In the genomic region with DNA sequence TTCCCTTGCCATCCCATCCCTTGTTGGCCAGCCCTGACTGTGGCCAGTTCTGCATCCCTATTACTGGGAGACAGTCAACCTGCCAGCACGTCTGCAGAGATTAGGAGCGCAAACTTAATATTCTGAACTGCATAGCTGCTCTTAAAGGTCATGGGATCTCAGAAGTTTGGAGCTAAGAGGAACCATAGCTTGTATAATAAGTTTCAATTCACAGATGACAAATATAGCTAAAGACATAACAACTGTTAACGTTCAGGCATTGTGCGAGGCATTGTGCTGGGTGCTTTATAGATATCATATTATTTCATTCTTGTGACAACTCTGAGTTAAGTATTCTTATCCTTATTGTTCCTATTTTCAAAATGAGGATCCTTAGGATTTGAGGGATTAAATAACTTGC, we compare ENCODE assay signal across 11 cellular contexts. TPM values are rescaled to one million over a fixed set of nuclear protein-coding genes. Genes with fewer than 3 reads are reported as not detected.
DNase-seq lines count a peak whose midpoint lies in the region; ATAC-seq and TF ChIP-seq lines count a peak whose summit lies in the region.
"Had no signal": no experiment of that assay in that cellular context is flagged by ENCODE, and none has a peak within 500 bp of the region (broad histone marks: within the 10 kb centered on the region; RNA-seq: fewer than 3 reads in every experiment).

No MANE protein-coding gene starts in this region.

- peaks cover 48% of the 10 kb centered on the region for H3F3A ChIP-seq in SK-N-SH (replicated peaks; ENCODE audit: insufficient read depth)

- H3K36me3 ChIP-seq in SK-N-SH (replicated peaks in 1 of 2; ENCODE audit: control insufficient read depth in 1 of 2, insufficient read depth in 2 of 2, low read length in 1 of 2) (no peaks in the 10 kb centered on the region), transverse colon (no peaks in the 10 kb centered on the region)

- H3K27me3 Mint-ChIP-seq in osteocyte (ENCODE audit: unreplicated experiment): no peaks in the 10 kb centered on the region
- H3K27me3 Mint-ChIP-seq: activated CD4-positive, alpha-beta memory T cell treated with anti-CD3 and anti-CD28 coated beads, Interleukin-2, amount 10 ng/mL, durations not matched to agents 7 days and 5 days had no signal

- in situ Hi-C loops in transverse colon (cut with MboI; ENCODE audit: low pct_ligation_motif_present in 1 of 4, low pct_unique_long_range_greater_than_20kb in 1 of 4, low sequenced_read_pairs in 3 of 4): no loop called here

- H3K27ac ChIP-seq in SK-N-SH (ENCODE audit: low read depth in 2 of 2, low read length in 1 of 2): peak overlapping the region; percentile 35 to 91; a peak in 2 of 4 replicates
- H3K27ac ChIP-seq in dorsolateral prefrontal cortex: peak overlapping the region; percentile 20 to 100 (median 98)
- H3K27ac ChIP-seq in transverse colon: peak overlapping the region; percentile 97 to 98 (median 98)

- H3K9me2 ChIP-seq in SK-N-SH: no peaks in the 10 kb centered on the region

- H3K4me3 ChIP-seq in SK-N-SH (ENCODE audit: low read depth in 2 of 2, low read length in 1 of 2) (no peak overlapping the region), dorsolateral prefrontal cortex (peak overlapping the region in 35 of 59 donors; percentile 16 to 98 (median 89)), transverse colon (no peak overlapping the region)

- no peak for ATAC-seq in SK-N-SH treated with all-trans-retinoic acid at 6 μM for 48 hours

- no peaks in the 10 kb centered on the region for H3K9me3 ChIP-seq in SK-N-SH
- no peaks in the 10 kb centered on the region for H3K9me3 ChIP-seq in transverse colon

- H3K27me3 ChIP-seq in SK-N-SH (ENCODE audit: insufficient read depth) (no peaks in the 10 kb centered on the region), dorsolateral prefrontal cortex (no peaks in the 10 kb centered on the region), transverse colon (no peaks in the 10 kb centered on the region)

- H3K4me1 ChIP-seq in SK-N-SH (ENCODE audit: control insufficient read depth in 1 of 2, insufficient read depth in 2 of 2, low read depth in 1 of 2, low read length in 1 of 2) (peaks cover 29 to 55% of the 10 kb centered on the region in 2 experiments; a peak in 3 of 4 replicates), transverse colon (peaks cover 52 to 87% (median 66%) of the 10 kb centered on the region in 4 donors)

- peak overlapping the region; percentile 70 for H3K27ac Mint-ChIP-seq in osteocyte (ENCODE audit: unreplicated experiment)
- H3K27ac Mint-ChIP-seq: activated CD4-positive, alpha-beta memory T cell treated with anti-CD3 and anti-CD28 coated beads, Interleukin-2, amount 10 ng/mL, durations not matched to agents 7 days and 5 days had no signal

- DNase-seq in SK-N-SH (no peak), dorsolateral prefrontal cortex (no peak), osteocyte (ENCODE audit: extremely low spot score, unreplicated experiment) (no peak), transverse colon (no peak), cerebellar nuclear complex (lab: John Stamatoyannopoulos, UW) (no peak), posterior cingulate gyrus (no peak), hepatic stellate cell (ENCODE audit: low spot score) (no peak)
- DNase-seq: activated CD4-positive, alpha-beta memory T cell treated with anti-CD3 and anti-CD28 coated beads, Interleukin-2, amount 10 ng/mL, durations not matched to agents 7 days and 5 days; activated naive CD4-positive, alpha-beta T cell treated with Interleukin-2 at 50 U/mL for 16 hours; DMS 273 treated with DMSO at 0.1 percent for 48 hours had no signal

- CTCF ChIA-PET in SK-N-SH (lab: Yijun Ruan, JAX): interaction anchor here (1.1 to 7.6 kb wide), 4 partner anchors 10 to 169 kb away, joined by 4 to 65 read pairs (median 6); a partner anchor contains a TSS

- H3K36me3 Mint-ChIP-seq in osteocyte (ENCODE audit: unreplicated experiment): no peaks in the 10 kb centered on the region

- no peak for TF ChIP-seq RAD21 in SK-N-SH (IDR thresholded peaks at IDR 0.05; ENCODE audit: low read length)

- no peak overlapping the region for H3K4me3 Mint-ChIP-seq in osteocyte (ENCODE audit: unreplicated experiment)
- H3K4me3 Mint-ChIP-seq: activated CD4-positive, alpha-beta memory T cell treated with anti-CD3 and anti-CD28 coated beads, Interleukin-2, amount 10 ng/mL, durations not matched to agents 7 days and 5 days had no signal

- 96% methylated on average over 4 of the region's 4 CpGs for WGBS in SK-N-SH (ENCODE audit: low lambda C conversion rate)
- WGBS in transverse colon (ENCODE audit: low coverage in 1 of 2), 2 donors: 79 to 85% methylated on average over 4 of the region's 4 CpGs

- peaks cover 37% of the 10 kb centered on the region for H4K20me1 ChIP-seq in SK-N-SH (ENCODE audit: insufficient read depth)

- peak overlapping the region; percentile 87; the same call in 1 of the 2 replicates for H3K4me2 ChIP-seq in SK-N-SH

- peaks cover 86% of the 10 kb centered on the region for H3K79me2 ChIP-seq in SK-N-SH (ENCODE audit: insufficient read depth)

- TF ChIP-seq EP300 in SK-N-SH (IDR thresholded peaks at IDR 0.05; ENCODE audit: borderline replicate concordance in 1 of 2, low read depth in 1 of 2, low read length in 1 of 2) (no peak), transverse colon (IDR thresholded peaks at IDR 0.05; ENCODE audit: low read depth) (no peak)

- H2AFZ ChIP-seq in SK-N-SH (ENCODE audit: low read depth): no peak overlapping the region

- TF ChIP-seq CTCF in SK-N-SH (IDR thresholded peaks at IDR 0.05) (no peak), dorsolateral prefrontal cortex (IDR thresholded peaks at IDR 0.05 in 54 of 56, conservative IDR thresholded peaks at IDR 0.05 in 2 of 56; ENCODE audit: low read depth in 1 of 56, partially characterized antibody in 56 of 56) (no peak), osteocyte (IDR thresholded peaks at IDR 0.05) (no peak), transverse colon (IDR thresholded peaks at IDR 0.05) (no peak)

- intact Hi-C loops in dorsolateral prefrontal cortex (cut with DNase I): loop anchor here (5.0 to 10.0 kb wide), 2 partner anchors 42 to 95 kb away; a partner anchor contains a TSS
- intact Hi-C loops in transverse colon (cut with DNase I; ENCODE audit: low total_unique reads): no loop called here
- intact Hi-C loops in posterior cingulate gyrus (cut with DNase I): loop anchor here (5.0 kb wide), 1 partner anchor 63 kb away; a partner anchor contains a TSS

- no peaks in the 10 kb centered on the region for H3K9me3 Mint-ChIP-seq in osteocyte (ENCODE audit: unreplicated experiment)
- H3K9me3 Mint-ChIP-seq: activated CD4-positive, alpha-beta memory T cell treated with anti-CD3 and anti-CD28 coated beads, Interleukin-2, amount 10 ng/mL, durations not matched to agents 7 days and 5 days had no signal

- POLR2A ChIA-PET in SK-N-SH (lab: Yijun Ruan, JAX): no interaction called here

- H3K4me1 Mint-ChIP-seq in osteocyte (ENCODE audit: unreplicated experiment): peaks cover 63% of the 10 kb centered on the region

- no peak overlapping the region for H3K9ac ChIP-seq in SK-N-SH

- no peak for TF ChIP-seq POLR2A in transverse colon (IDR thresholded peaks at IDR 0.05)

TF ChIP-seq in SK-N-SH, 30 proteins besides CTCF, POLR2A, EP300 and RAD21 (continues in another document):
- no peak for TF ChIP-seq MXI1 (IDR thresholded peaks at IDR 0.05; ENCODE audit: low read depth, low read length)
- no peak for TF ChIP-seq ELF1 (IDR thresholded peaks at IDR 0.05)

TF ChIP-seq in SK-N-SH treated with all-trans-retinoic acid at 6 μM for 48 hours, 23 proteins besides CTCF, POLR2A, EP300 and RAD21:
- no peak for TF ChIP-seq PPARA (CRISPR knock-in tag; IDR thresholded peaks at IDR 0.05; ENCODE audit: borderline replicate concordance)
- TF ChIP-seq ZFP30 (CRISPR knock-in tag; IDR thresholded peaks at IDR 0.05): no peak
- TF ChIP-seq ARNTL (CRISPR knock-in tag; IDR thresholded peaks at IDR 0.05; ENCODE audit: borderline replicate concordance, low read depth): no peak
- no peak for TF ChIP-seq RARB (CRISPR knock-in tag; IDR thresholded peaks at IDR 0.05)
- TF ChIP-seq ZNF8 (CRISPR knock-in tag; IDR thresholded peaks at IDR 0.05): no peak
- no peak for TF ChIP-seq ZNF70 (CRISPR knock-in tag; IDR thresholded peaks at IDR 0.05)
- TF ChIP-seq SNAI2 (CRISPR knock-in tag; IDR thresholded peaks at IDR 0.05): no peak
TF ChIP-seq in SK-N-SH treated with all-trans-retinoic acid at 6 μM for 48 hours: peak in this region for 0.

RNA-seq across cellular contexts. Expression of a gene that starts 3.7 kb away (rescaled TPM):
- 81.3 and 82.6 TPM in 2 replicates for polyA plus RNA-seq in SK-N-SH (2012; rRNA removed)
- 108 TPM in 2 replicates for polyA plus RNA-seq in SK-N-SH (2012; cell fraction: cytosol; rRNA removed)
- 45.5 and 83.0 TPM in 2 replicates for polyA plus RNA-seq in SK-N-SH (2012; cell fraction: nucleus; rRNA removed)
- 100 to 1,000 TPM; 107 to 347 (median 169) TPM for total RNA-seq in dorsolateral prefrontal cortex
- total RNA-seq in osteocyte: 179 and 187 TPM in 2 replicates
- total RNA-seq in transverse colon: 100 to 1,000 TPM; 139 to 210 (median 194) TPM

RNA-seq across cellular contexts. Expression of a gene that starts 41.6 kb away (rescaled TPM):
- 1.8 and 2.5 TPM in 2 replicates for polyA plus RNA-seq in SK-N-SH (2012; rRNA removed)
- polyA plus RNA-seq in SK-N-SH (2012; cell fraction: cytosol; rRNA removed): 1.9 and 2.7 TPM in 2 replicates
- 2.3 and 5.4 TPM in 2 replicates for polyA plus RNA-seq in SK-N-SH (2012; cell fraction: nucleus; rRNA removed)
- 10 to 100 TPM in 118 of 120 experiments, 1 to 10 TPM in 2; 7.2 to 35.1 (median 21.0) TPM for total RNA-seq in dorsolateral prefrontal cortex
- total RNA-seq in osteocyte: 0.55 and 0.70 TPM in 2 replicates
- 1 to 10 TPM in 3 of 4 donors, under 1 TPM in 1; 0.20 to 7.8 (median 2.8) TPM for total RNA-seq in transverse colon
- total RNA-seq: activated CD4-positive, alpha-beta memory T cell treated with anti-CD3 and anti-CD28 coated beads, Interleukin-2, amount 10 ng/mL, durations not matched to agents 7 days and 5 days had no signal

Comparison
In these comparisons a context has a peak if more than half of its experiments do, and no peak if none do; other contexts are left out.
1. H3K4me3 ChIP-seq: peak in dorsolateral prefrontal cortex (35 of 59); none in SK-N-SH (0 of 2) and transverse colon (0 of 4).
2. Peak in every context shown above with its lines, with median percentiles within 50 percentile points of each other: H3K27ac ChIP-seq.